ENCODE assay signal across 1 cellular context in the genomic region with DNA sequence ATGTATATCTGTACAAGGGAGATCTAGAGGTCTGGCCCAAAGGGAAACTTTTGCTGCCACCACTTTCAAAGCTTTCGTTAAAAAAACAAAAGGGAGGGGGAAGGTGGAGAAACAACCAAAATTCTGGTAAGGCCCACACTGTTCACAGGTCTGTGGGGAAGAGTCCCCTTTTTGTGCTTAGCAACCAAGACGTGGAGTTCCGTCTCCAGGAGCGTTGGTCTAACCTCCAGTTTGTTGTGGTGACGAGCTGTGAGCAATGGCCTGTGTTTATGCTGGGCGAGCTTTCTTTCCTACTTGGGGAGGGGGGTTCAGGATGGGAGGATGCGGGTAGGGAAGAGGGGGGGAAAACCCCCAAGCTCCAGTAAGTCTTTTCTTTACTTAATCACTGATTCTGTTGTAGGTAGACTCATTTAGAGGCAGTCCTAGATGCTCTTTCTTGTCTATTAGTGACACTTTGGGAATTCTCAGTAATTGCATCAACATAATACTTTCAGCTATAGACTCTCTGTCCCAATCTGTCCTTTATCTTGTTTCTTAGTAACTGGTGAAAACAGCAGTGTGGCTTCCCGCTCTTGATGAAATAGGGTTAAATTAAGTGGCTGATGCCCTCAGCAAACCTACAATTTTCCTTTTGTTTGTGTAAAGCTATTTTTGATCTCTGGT.
A peak's percentile ranks its signal among the peaks of the same experiment; 100 is the strongest.
TF ChIP-seq lines count a peak whose summit lies in the region.

No MANE protein-coding gene starts in this region.

TF ChIP-seq in K562, 482 proteins besides CTCF, POLR2A, EP300 and RAD21 (continued from another document and continues in another):
- TF ChIP-seq, protein P1, sequence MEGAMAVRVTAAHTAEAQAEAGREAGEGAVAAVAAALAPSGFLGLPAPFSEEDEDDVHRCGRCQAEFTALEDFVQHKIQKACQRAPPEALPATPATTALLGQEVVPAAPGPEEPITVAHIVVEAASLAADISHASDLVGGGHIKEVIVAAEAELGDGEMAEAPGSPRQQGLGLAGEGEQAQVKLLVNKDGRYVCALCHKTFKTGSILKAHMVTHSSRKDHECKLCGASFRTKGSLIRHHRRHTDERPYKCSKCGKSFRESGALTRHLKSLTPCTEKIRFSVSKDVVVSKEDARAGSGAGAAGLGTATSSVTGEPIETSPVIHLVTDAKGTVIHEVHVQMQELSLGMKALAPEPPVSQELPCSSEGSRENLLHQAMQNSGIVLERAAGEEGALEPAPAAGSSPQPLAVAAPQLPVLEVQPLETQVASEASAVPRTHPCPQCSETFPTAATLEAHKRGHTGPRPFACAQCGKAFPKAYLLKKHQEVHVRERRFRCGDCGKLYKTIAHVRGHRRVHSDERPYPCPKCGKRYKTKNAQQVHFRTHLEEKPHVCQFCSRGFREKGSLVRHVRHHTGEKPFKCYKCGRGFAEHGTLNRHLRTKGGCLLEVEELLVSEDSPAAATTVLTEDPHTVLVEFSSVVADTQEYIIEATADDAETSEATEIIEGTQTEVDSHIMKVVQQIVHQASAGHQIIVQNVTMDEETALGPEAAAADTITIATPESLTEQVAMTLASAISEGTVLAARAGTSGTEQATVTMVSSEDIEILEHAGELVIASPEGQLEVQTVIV (CRISPR knock-in tag; IDR thresholded peaks at IDR 0.05; ENCODE audit: borderline replicate concordance) = no peak
- TF ChIP-seq POLR2G (IDR thresholded peaks at IDR 0.05; ENCODE audit: low read depth, low read length) (no peak), ZNF695 (CRISPR knock-in tag; IDR thresholded peaks at IDR 0.05) (no peak), SIN3B (IDR thresholded peaks at IDR 0.05; ENCODE audit: low read depth) (no peak), GABPB1 (CRISPR knock-in tag; IDR thresholded peaks at IDR 0.05) (no peak), CHD1 (IDR thresholded peaks at IDR 0.05; ENCODE audit: low read length) (peak; percentile 4), NR2C2 (CRISPR knock-in tag; IDR thresholded peaks at IDR 0.05) (no peak), NR2C2 (tag; IDR thresholded peaks at IDR 0.05) (no peak), TCF7L2 (IDR thresholded peaks at IDR 0.05; ENCODE audit: low read depth, low read length) (no peak), SMC3 (conservative IDR thresholded peaks at IDR 0.05; ENCODE audit: insufficient read depth, low read depth, low read length) (no peak), ZNF707 (CRISPR knock-in tag; conservative IDR thresholded peaks at IDR 0.05) (no peak), MBD2 (IDR thresholded peaks at IDR 0.05; ENCODE audit: borderline replicate concordance, low read depth) (no peak), MAFK (IDR thresholded peaks at IDR 0.05; ENCODE audit: low read length) (no peak), ZNF76 (CRISPR knock-in tag; IDR thresholded peaks at IDR 0.05; ENCODE audit: borderline replicate concordance) (no peak), ZNF3 (CRISPR knock-in tag; IDR thresholded peaks at IDR 0.05) (no peak), ZBED1 (IDR thresholded peaks at IDR 0.05) (no peak), ZNF239 (CRISPR knock-in tag; IDR thresholded peaks at IDR 0.05) (no peak), NFE2L1 (tag; IDR thresholded peaks at IDR 0.05; ENCODE audit: borderline replicate concordance, low read depth) (no peak), TCF7 (IDR thresholded peaks at IDR 0.05; ENCODE audit: borderline replicate concordance) (no peak), SIX5 (IDR thresholded peaks at IDR 0.05; ENCODE audit: borderline replicate concordance in 1 of 2, insufficient read depth in 1 of 2, low read depth in 1 of 2, low read length in 2 of 2) (no peak), SIN3A (IDR thresholded peaks at IDR 0.05; ENCODE audit: borderline replicate concordance in 2 of 2, control insufficient read depth in 1 of 2, low read depth in 2 of 2, low read length in 2 of 2) (0 out of 4 replicates have a peak, but pooled peaks of 1 of the 2 experiments have one; percentile 10), PHTF2 (CRISPR knock-in tag; IDR thresholded peaks at IDR 0.05) (no peak), PCBP1 (IDR thresholded peaks at IDR 0.05; ENCODE audit: low read depth, low read length, poor library complexity, severe bottlenecking) (no peak), SP1 (CRISPR knock-in tag; IDR thresholded peaks at IDR 0.05) (no peak; the same call in 1 of the 2 replicates)
- TF ChIP-seq, protein P2, sequence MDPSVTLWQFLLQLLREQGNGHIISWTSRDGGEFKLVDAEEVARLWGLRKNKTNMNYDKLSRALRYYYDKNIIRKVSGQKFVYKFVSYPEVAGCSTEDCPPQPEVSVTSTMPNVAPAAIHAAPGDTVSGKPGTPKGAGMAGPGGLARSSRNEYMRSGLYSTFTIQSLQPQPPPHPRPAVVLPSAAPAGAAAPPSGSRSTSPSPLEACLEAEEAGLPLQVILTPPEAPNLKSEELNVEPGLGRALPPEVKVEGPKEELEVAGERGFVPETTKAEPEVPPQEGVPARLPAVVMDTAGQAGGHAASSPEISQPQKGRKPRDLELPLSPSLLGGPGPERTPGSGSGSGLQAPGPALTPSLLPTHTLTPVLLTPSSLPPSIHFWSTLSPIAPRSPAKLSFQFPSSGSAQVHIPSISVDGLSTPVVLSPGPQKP (CRISPR knock-in tag; IDR thresholded peaks at IDR 0.05) = no peak
- TF ChIP-seq, protein P3, sequence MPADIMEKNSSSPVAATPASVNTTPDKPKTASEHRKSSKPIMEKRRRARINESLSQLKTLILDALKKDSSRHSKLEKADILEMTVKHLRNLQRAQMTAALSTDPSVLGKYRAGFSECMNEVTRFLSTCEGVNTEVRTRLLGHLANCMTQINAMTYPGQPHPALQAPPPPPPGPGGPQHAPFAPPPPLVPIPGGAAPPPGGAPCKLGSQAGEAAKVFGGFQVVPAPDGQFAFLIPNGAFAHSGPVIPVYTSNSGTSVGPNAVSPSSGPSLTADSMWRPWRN (IDR thresholded peaks at IDR 0.05; ENCODE audit: low read depth) = no peak
- TF ChIP-seq, protein P4, sequence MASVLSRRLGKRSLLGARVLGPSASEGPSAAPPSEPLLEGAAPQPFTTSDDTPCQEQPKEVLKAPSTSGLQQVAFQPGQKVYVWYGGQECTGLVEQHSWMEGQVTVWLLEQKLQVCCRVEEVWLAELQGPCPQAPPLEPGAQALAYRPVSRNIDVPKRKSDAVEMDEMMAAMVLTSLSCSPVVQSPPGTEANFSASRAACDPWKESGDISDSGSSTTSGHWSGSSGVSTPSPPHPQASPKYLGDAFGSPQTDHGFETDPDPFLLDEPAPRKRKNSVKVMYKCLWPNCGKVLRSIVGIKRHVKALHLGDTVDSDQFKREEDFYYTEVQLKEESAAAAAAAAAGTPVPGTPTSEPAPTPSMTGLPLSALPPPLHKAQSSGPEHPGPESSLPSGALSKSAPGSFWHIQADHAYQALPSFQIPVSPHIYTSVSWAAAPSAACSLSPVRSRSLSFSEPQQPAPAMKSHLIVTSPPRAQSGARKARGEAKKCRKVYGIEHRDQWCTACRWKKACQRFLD (CRISPR knock-in tag; IDR thresholded peaks at IDR 0.05) = no peak
- TF ChIP-seq, protein P5, sequence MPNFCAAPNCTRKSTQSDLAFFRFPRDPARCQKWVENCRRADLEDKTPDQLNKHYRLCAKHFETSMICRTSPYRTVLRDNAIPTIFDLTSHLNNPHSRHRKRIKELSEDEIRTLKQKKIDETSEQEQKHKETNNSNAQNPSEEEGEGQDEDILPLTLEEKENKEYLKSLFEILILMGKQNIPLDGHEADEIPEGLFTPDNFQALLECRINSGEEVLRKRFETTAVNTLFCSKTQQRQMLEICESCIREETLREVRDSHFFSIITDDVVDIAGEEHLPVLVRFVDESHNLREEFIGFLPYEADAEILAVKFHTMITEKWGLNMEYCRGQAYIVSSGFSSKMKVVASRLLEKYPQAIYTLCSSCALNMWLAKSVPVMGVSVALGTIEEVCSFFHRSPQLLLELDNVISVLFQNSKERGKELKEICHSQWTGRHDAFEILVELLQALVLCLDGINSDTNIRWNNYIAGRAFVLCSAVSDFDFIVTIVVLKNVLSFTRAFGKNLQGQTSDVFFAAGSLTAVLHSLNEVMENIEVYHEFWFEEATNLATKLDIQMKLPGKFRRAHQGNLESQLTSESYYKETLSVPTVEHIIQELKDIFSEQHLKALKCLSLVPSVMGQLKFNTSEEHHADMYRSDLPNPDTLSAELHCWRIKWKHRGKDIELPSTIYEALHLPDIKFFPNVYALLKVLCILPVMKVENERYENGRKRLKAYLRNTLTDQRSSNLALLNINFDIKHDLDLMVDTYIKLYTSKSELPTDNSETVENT (CRISPR knock-in tag; IDR thresholded peaks at IDR 0.05) = no peak
- TF ChIP-seq, protein P6, sequence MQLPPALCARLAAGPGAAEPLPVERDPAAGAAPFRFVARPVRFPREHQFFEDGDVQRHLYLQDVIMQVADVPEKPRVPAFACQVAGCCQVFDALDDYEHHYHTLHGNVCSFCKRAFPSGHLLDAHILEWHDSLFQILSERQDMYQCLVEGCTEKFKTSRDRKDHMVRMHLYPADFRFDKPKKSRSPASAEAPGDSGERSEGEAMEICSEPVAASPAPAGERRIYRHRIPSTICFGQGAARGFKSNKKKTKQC (CRISPR knock-in tag; IDR thresholded peaks at IDR 0.05) = no peak
- TF ChIP-seq, protein P7, sequence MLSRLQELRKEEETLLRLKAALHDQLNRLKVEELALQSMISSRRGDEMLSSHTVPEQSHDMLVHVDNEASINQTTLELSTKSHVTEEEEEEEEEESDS (CRISPR knock-in tag; IDR thresholded peaks at IDR 0.05) = no peak
- TF ChIP-seq, protein P8, sequence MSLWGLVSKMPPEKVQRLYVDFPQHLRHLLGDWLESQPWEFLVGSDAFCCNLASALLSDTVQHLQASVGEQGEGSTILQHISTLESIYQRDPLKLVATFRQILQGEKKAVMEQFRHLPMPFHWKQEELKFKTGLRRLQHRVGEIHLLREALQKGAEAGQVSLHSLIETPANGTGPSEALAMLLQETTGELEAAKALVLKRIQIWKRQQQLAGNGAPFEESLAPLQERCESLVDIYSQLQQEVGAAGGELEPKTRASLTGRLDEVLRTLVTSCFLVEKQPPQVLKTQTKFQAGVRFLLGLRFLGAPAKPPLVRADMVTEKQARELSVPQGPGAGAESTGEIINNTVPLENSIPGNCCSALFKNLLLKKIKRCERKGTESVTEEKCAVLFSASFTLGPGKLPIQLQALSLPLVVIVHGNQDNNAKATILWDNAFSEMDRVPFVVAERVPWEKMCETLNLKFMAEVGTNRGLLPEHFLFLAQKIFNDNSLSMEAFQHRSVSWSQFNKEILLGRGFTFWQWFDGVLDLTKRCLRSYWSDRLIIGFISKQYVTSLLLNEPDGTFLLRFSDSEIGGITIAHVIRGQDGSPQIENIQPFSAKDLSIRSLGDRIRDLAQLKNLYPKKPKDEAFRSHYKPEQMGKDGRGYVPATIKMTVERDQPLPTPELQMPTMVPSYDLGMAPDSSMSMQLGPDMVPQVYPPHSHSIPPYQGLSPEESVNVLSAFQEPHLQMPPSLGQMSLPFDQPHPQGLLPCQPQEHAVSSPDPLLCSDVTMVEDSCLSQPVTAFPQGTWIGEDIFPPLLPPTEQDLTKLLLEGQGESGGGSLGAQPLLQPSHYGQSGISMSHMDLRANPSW (CRISPR knock-in tag; IDR thresholded peaks at IDR 0.05) = no peak
- TF ChIP-seq, protein P9, sequence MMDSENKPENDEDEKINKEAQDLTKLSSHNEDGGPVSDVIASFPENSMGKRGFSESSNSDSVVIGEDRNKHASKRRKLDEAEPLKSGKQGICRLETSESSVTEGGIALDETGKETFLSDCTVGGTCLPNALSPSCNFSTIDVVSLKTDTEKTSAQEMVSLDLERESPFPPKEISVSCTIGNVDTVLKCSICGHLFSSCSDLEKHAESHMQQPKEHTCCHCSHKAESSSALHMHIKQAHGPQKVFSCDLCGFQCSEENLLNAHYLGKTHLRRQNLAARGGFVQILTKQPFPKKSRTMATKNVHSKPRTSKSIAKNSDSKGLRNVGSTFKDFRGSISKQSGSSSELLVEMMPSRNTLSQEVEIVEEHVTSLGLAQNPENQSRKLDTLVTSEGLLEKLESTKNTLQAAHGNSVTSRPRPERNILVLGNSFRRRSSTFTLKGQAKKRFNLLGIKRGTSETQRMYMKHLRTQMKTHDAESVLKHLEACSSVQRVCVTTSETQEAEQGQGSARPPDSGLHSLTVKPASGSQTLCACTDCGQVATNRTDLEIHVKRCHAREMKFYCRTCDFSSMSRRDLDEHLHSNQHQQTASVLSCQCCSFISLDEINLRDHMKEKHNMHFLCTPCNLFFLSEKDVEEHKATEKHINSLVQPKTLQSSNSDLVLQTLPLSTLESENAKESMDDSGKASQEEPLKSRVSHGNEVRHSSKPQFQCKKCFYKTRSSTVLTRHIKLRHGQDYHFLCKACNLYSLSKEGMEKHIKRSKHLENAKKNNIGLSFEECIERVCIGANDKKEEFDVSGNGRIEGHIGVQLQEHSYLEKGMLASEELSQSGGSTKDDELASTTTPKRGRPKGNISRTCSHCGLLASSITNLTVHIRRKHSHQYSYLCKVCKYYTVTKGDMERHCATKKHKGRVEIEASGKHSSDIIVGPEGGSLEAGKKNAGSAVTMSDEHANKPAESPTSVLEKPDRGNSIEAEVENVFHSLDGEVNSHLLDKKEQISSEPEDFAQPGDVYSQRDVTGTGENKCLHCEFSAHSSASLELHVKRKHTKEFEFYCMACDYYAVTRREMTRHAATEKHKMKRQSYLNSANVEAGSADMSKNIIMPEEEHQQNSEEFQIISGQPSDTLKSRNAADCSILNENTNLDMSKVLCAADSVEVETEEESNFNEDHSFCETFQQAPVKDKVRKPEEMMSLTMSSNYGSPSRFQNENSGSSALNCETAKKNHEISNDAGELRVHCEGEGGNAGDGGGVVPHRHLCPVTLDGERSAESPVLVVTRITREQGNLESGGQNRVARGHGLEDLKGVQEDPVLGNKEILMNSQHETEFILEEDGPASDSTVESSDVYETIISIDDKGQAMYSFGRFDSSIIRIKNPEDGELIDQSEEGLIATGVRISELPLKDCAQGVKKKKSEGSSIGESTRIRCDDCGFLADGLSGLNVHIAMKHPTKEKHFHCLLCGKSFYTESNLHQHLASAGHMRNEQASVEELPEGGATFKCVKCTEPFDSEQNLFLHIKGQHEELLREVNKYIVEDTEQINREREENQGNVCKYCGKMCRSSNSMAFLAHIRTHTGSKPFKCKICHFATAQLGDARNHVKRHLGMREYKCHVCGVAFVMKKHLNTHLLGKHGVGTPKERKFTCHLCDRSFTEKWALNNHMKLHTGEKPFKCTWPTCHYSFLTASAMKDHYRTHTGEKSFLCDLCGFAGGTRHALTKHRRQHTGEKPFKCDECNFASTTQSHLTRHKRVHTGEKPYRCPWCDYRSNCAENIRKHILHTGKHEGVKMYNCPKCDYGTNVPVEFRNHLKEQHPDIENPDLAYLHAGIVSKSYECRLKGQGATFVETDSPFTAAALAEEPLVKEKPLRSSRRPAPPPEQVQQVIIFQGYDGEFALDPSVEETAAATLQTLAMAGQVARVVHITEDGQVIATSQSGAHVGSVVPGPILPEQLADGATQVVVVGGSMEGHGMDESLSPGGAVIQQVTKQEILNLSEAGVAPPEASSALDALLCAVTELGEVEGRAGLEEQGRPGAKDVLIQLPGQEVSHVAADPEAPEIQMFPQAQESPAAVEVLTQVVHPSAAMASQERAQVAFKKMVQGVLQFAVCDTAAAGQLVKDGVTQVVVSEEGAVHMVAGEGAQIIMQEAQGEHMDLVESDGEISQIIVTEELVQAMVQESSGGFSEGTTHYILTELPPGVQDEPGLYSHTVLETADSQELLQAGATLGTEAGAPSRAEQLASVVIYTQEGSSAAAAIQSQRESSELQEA (IDR thresholded peaks at IDR 0.05; ENCODE audit: low read depth) = no peak
